Comparison of ENCODE assay signal across 17 cellular contexts in the genomic region with DNA sequence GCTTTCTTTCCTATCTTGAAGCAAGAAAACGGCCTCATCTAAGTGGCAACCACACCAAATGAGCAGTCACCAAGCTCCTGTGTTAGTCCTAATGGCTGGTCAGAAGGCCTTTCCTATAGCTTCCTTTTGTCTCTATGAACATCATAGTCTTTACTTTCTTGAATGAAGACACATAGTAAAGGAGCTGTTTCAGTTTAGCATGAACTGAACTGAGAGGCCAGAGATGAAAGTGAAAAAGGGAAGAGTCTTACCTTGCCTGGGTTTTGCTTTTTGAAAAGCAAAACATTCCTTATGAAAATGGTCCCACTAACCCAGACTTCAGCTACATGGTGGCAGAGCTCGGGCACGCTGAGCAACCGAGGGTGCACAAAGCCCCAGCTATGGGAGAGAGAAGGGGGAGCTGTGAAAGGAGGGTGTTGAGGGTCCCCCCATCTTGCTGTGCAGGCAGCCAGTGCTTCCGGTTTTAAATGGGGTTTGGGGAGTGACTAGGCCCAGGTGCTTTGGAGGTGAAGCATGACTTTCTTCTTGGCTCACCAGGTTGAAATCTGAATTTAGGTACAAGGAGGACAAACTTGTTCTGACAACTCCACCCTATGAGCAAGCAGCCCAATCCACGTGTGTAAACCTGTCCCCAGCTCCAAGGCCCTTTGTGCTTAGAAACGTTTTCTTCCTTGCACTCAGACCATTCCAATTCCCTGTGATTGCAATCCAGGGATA. TPM values are rescaled to one million over a fixed set of nuclear protein-coding genes. Genes with fewer than 3 reads are reported as not detected.
DNase-seq lines count a peak whose midpoint lies in the region; ATAC-seq and TF ChIP-seq lines count a peak whose summit lies in the region.
"Had no signal": no experiment of that assay in that cellular context is flagged by ENCODE, and none has a peak within 500 bp of the region (broad histone marks: within the 10 kb centered on the region; RNA-seq: fewer than 3 reads in every experiment).

No MANE protein-coding gene starts in this region.

- no peak for TF ChIP-seq CTCF in KMS-11 (conservative IDR thresholded peaks at IDR 0.05; ENCODE audit: low read depth, low read length)
- TF ChIP-seq CTCF in suprapubic skin (IDR thresholded peaks at IDR 0.05): no peak

- peak overlapping the region; percentile 34 for H3K27ac Mint-ChIP-seq in activated CD4-positive, alpha-beta T cell treated with anti-CD3 and anti-CD28 coated beads for 36 hours
- H3K27ac Mint-ChIP-seq in activated CD4-positive, alpha-beta T cell treated with anti-CD3 and anti-CD28 coated beads, Interleukin-2, amount 10 ng/mL, durations not matched to agents 7 days and 5 days: no peak overlapping the region

- no peak overlapping the region for H3K4me3 ChIP-seq in KMS-11 (IDR thresholded peaks at IDR 0.05; ENCODE audit: insufficient read depth, low read depth, low read length)
- H3K4me3 ChIP-seq in suprapubic skin: no peak overlapping the region

- no peaks in the 10 kb centered on the region for H3K79me2 ChIP-seq in KMS-11 (ENCODE audit: insufficient read depth, low read depth)

- peak overlapping the region; percentile 44 for H3K4me2 ChIP-seq in KMS-11

- no peaks in the 10 kb centered on the region for H3K9me3 ChIP-seq in suprapubic skin

- H3K4me1 ChIP-seq in KMS-11 (ENCODE audit: low read depth, poor library complexity, severe bottlenecking): peaks cover 52% of the 10 kb centered on the region
- H3K4me1 ChIP-seq in suprapubic skin: peaks cover 37% of the 10 kb centered on the region
- H3K4me1 ChIP-seq: parathyroid adenoma had no signal

- no peak overlapping the region for H3K9ac ChIP-seq in KMS-11
- H3K9ac ChIP-seq: parathyroid adenoma had no signal

- no peak for ATAC-seq in activated CD4-positive, alpha-beta T cell treated with anti-CD3 and anti-CD28 coated beads for 36 hours
- ATAC-seq in GM21381 (IDR thresholded peaks at IDR 0.05; ENCODE audit: unreplicated experiment): no peak
- no peak for ATAC-seq in HG03025 (IDR thresholded peaks at IDR 0.05; ENCODE audit: low FRiP score, unreplicated experiment)
- no peak for ATAC-seq in GM21360 (IDR thresholded peaks at IDR 0.05; ENCODE audit: unreplicated experiment)
- ATAC-seq: HepG2; stimulated activated naive CD8-positive, alpha-beta T cell treated with anti-CD3 and anti-CD28 coated beads, Interleukin-15, amount 100 ng/mL, for 72 hours had no signal

- POLR2A ChIA-PET in activated CD4-positive, alpha-beta T cell treated with anti-CD3 and anti-CD28 coated beads for 36 hours (lab: Charles Lee): interaction anchor here (0.6 kb wide), 1 partner anchor 115 kb away, joined by 5 read pairs; no protein-coding TSS in a partner anchor
- POLR2A ChIA-PET in activated CD4-positive, alpha-beta T cell treated with anti-CD3 and anti-CD28 coated beads, Interleukin-2, amount 10 ng/mL, durations not matched to agents 7 days and 5 days (lab: Charles Lee): interaction anchor here (0.7 kb wide), 1 partner anchor 82 kb away, joined by 3 read pairs; no protein-coding TSS in a partner anchor

- TF ChIP-seq POLR2A in suprapubic skin (IDR thresholded peaks at IDR 0.05): no peak

- peaks cover 5% of the 10 kb centered on the region; the same call in 1 of the 2 replicates for H3K36me3 ChIP-seq in KMS-11 (ENCODE audit: insufficient read depth)
- peaks cover 88% of the 10 kb centered on the region for H3K36me3 ChIP-seq in suprapubic skin

- intact Hi-C loops in activated CD4-positive, alpha-beta T cell treated with anti-CD3 and anti-CD28 coated beads for 36 hours (cut with DNase I, micrococcal nuclease): no loop called here

- H3K4me1 Mint-ChIP-seq in activated CD4-positive, alpha-beta T cell treated with anti-CD3 and anti-CD28 coated beads for 36 hours: peaks cover 2% of the 10 kb centered on the region
- peaks cover 10% of the 10 kb centered on the region for H3K4me1 Mint-ChIP-seq in activated CD4-positive, alpha-beta T cell treated with anti-CD3 and anti-CD28 coated beads, Interleukin-2, amount 10 ng/mL, durations not matched to agents 7 days and 5 days

- H3K27ac ChIP-seq in KMS-11: peak overlapping the region; percentile 36; the same call in 1 of the 2 replicates
- peak overlapping the region; percentile 91 for H3K27ac ChIP-seq in epithelial cell of prostate
- peak overlapping the region; percentile 73 for H3K27ac ChIP-seq in suprapubic skin
- H3K27ac ChIP-seq: parathyroid adenoma had no signal

- no peak overlapping the region for H2AFZ ChIP-seq in KMS-11 (ENCODE audit: low read depth)
- H2AFZ ChIP-seq: parathyroid adenoma had no signal

- no peaks in the 10 kb centered on the region for H3K9me3 Mint-ChIP-seq in activated CD4-positive, alpha-beta T cell treated with anti-CD3 and anti-CD28 coated beads for 36 hours (ENCODE audit: low read depth)
- no peaks in the 10 kb centered on the region for H3K9me3 Mint-ChIP-seq in activated CD4-positive, alpha-beta T cell treated with anti-CD3 and anti-CD28 coated beads, Interleukin-2, amount 10 ng/mL, durations not matched to agents 7 days and 5 days
- H3K9me3 Mint-ChIP-seq: stimulated activated naive CD8-positive, alpha-beta T cell treated with anti-CD3 and anti-CD28 coated beads, Interleukin-15, amount 100 ng/mL, for 72 hours had no signal

- H4K20me1 ChIP-seq in KMS-11 (ENCODE audit: insufficient read depth): no peaks in the 10 kb centered on the region

- CTCF ChIA-PET in activated CD4-positive, alpha-beta T cell treated with anti-CD3 and anti-CD28 coated beads for 36 hours (lab: Charles Lee): interaction anchor here (0.5 to 5.0 kb wide), 4 partner anchors 9 to 402 kb away, joined by 3 to 35 read pairs (median 5); partner anchors contain the start of gene PSMC3IP
- CTCF ChIA-PET in activated CD4-positive, alpha-beta T cell treated with anti-CD3 and anti-CD28 coated beads, Interleukin-2, amount 10 ng/mL, durations not matched to agents 7 days and 5 days (lab: Charles Lee): interaction anchor here (2.1 kb wide), 1 partner anchor 8 kb away, joined by 12 read pairs; the partner anchor contains the start of gene PSMC3IP

- 56% methylated on average over 7 of the region's 7 CpGs for WGBS in suprapubic skin

- H3K27me3 Mint-ChIP-seq in activated CD4-positive, alpha-beta T cell treated with anti-CD3 and anti-CD28 coated beads for 36 hours: no peaks in the 10 kb centered on the region
- H3K27me3 Mint-ChIP-seq in activated CD4-positive, alpha-beta T cell treated with anti-CD3 and anti-CD28 coated beads, Interleukin-2, amount 10 ng/mL, durations not matched to agents 7 days and 5 days: no peaks in the 10 kb centered on the region
- H3K27me3 Mint-ChIP-seq: stimulated activated naive CD8-positive, alpha-beta T cell treated with anti-CD3 and anti-CD28 coated beads, Interleukin-15, amount 100 ng/mL, for 72 hours had no signal

- H3K36me3 Mint-ChIP-seq in activated CD4-positive, alpha-beta T cell treated with anti-CD3 and anti-CD28 coated beads for 36 hours (ENCODE audit: low read depth): peaks cover 45% of the 10 kb centered on the region
- H3K36me3 Mint-ChIP-seq in activated CD4-positive, alpha-beta T cell treated with anti-CD3 and anti-CD28 coated beads, Interleukin-2, amount 10 ng/mL, durations not matched to agents 7 days and 5 days (ENCODE audit: low read depth): peaks cover 62% of the 10 kb centered on the region

- H3K4me3 Mint-ChIP-seq in activated CD4-positive, alpha-beta T cell treated with anti-CD3 and anti-CD28 coated beads for 36 hours: no peak overlapping the region
- H3K4me3 Mint-ChIP-seq in activated CD4-positive, alpha-beta T cell treated with anti-CD3 and anti-CD28 coated beads, Interleukin-2, amount 10 ng/mL, durations not matched to agents 7 days and 5 days: no peak overlapping the region
- H3K4me3 Mint-ChIP-seq: stimulated activated naive CD8-positive, alpha-beta T cell treated with anti-CD3 and anti-CD28 coated beads, Interleukin-15, amount 100 ng/mL, for 72 hours had no signal

- TF ChIP-seq EP300 in suprapubic skin (IDR thresholded peaks at IDR 0.05): no peak

- no peak for DNase-seq in activated CD4-positive, alpha-beta T cell treated with anti-CD3 and anti-CD28 coated beads for 36 hours
- DNase-seq in activated CD4-positive, alpha-beta T cell treated with anti-CD3 and anti-CD28 coated beads, Interleukin-2, amount 10 ng/mL, durations not matched to agents 7 days and 5 days: no peak
- DNase-seq in epithelial cell of prostate (ENCODE audit: low read depth, low spot score) (peak; percentile 89), suprapubic skin (ENCODE audit: low spot score in 2 of 2) (no peak)
- DNase-seq: DMS53; hypothalamus; NCI-H2029; OCI-M1; stimulated activated CD4-positive, alpha-beta T cell treated with anti-CD3 and anti-CD28 coated beads, Interleukin-2, amount 100 ng/mL, for 24 hours; stimulated activated naive CD8-positive, alpha-beta T cell treated with anti-CD3 and anti-CD28 coated beads, Interleukin-15, amount 100 ng/mL, for 72 hours; T-helper 2 cell had no signal

- H3K27me3 ChIP-seq in KMS-11 (ENCODE audit: insufficient read depth, low read depth) (no peaks in the 10 kb centered on the region), suprapubic skin (no peaks in the 10 kb centered on the region)

RNA-seq across cellular contexts. Expression of gene PSMC3IP, which starts 9.1 kb away (rescaled TPM):
- 10 to 100 TPM; 27.0 to 28.9 TPM for total RNA-seq in activated CD4-positive, alpha-beta T cell treated with anti-CD3 and anti-CD28 coated beads for 36 hours
- total RNA-seq in activated CD4-positive, alpha-beta T cell treated with anti-CD3 and anti-CD28 coated beads, Interleukin-2, amount 10 ng/mL, durations not matched to agents 7 days and 5 days: 10 to 100 TPM; 17.4 to 18.5 TPM
- 1 to 10 TPM; 2.3 to 4.0 (median 3.6) TPM for total RNA-seq in suprapubic skin

RNA-seq across cellular contexts. Expression of gene MLX, which starts 19.8 kb away (rescaled TPM):
- 10 to 100 TPM; 38.7 to 40.7 TPM for total RNA-seq in activated CD4-positive, alpha-beta T cell treated with anti-CD3 and anti-CD28 coated beads for 36 hours
- total RNA-seq in activated CD4-positive, alpha-beta T cell treated with anti-CD3 and anti-CD28 coated beads, Interleukin-2, amount 10 ng/mL, durations not matched to agents 7 days and 5 days: 10 to 100 TPM; 56.7 to 62.3 TPM
- total RNA-seq in suprapubic skin: 10 to 100 TPM; 34.7 to 62.5 (median 44.3) TPM

RNA-seq across cellular contexts. Expression of gene RETREG3, which starts 22.5 kb away (rescaled TPM):
- total RNA-seq in activated CD4-positive, alpha-beta T cell treated with anti-CD3 and anti-CD28 coated beads for 36 hours: 10 to 100 TPM; 28.3 to 30.9 TPM
- 10 to 100 TPM; 60.2 to 65.9 TPM for total RNA-seq in activated CD4-positive, alpha-beta T cell treated with anti-CD3 and anti-CD28 coated beads, Interleukin-2, amount 10 ng/mL, durations not matched to agents 7 days and 5 days
- 10 to 100 TPM; 87.9 to 97.0 (median 91.1) TPM for total RNA-seq in suprapubic skin

RNA-seq across cellular contexts. Expression of gene TUBG1, which starts 22.8 kb away (rescaled TPM):
- 100 to 1,000 TPM in 1 of 2 experiments, 10 to 100 TPM in 1; 76.1 to 102 TPM for total RNA-seq in activated CD4-positive, alpha-beta T cell treated with anti-CD3 and anti-CD28 coated beads for 36 hours
- 10 to 100 TPM; 61.6 TPM for total RNA-seq in activated CD4-positive, alpha-beta T cell treated with anti-CD3 and anti-CD28 coated beads, Interleukin-2, amount 10 ng/mL, durations not matched to agents 7 days and 5 days
- total RNA-seq in suprapubic skin: 10 to 100 TPM; 28.6 to 55.3 (median 54.2) TPM

RNA-seq across cellular contexts. Expression of gene COASY, which starts 24.7 kb away (rescaled TPM):
- 100 to 1,000 TPM in 1 of 2 experiments, 10 to 100 TPM in 1; 83.3 to 105 TPM for total RNA-seq in activated CD4-positive, alpha-beta T cell treated with anti-CD3 and anti-CD28 coated beads for 36 hours
- total RNA-seq in activated CD4-positive, alpha-beta T cell treated with anti-CD3 and anti-CD28 coated beads, Interleukin-2, amount 10 ng/mL, durations not matched to agents 7 days and 5 days: 10 to 100 TPM; 72.5 to 86.1 TPM
- total RNA-seq in suprapubic skin: 10 to 100 TPM; 41.1 to 54.0 (median 46.0) TPM

Comparison
In these comparisons a context has a peak if more than half of its experiments do, and no peak if none do; other contexts are left out.
1. H3K27ac ChIP-seq: peak in every context shown above with its lines; median percentile 91 in epithelial cell of prostate; 73 in suprapubic skin; 36 in KMS-11.